ENCODE assay signal across 15 cellular contexts in genomic region chr7:73833251-73833919, GRCh38. TPM values are rescaled to one million over a fixed set of nuclear protein-coding genes. Genes with fewer than 3 reads are reported as not detected.
DNase-seq lines count a peak whose midpoint lies in the region; ATAC-seq and TF ChIP-seq lines count a peak whose summit lies in the region.
"Had no signal": no experiment of that assay in that cellular context is flagged by ENCODE, and none has a peak within 500 bp of the region (broad histone marks: within the 10 kb centered on the region; RNA-seq: fewer than 3 reads in every experiment).

No MANE protein-coding gene starts in this region.

- no peak overlapping the region for H3K4me3 Mint-ChIP-seq in activated T-helper 1 cell treated with anti-CD3 and anti-CD28 coated beads, Interleukin-12 subunit alpha, Interleukin-12 subunit beta, Interleukin-2, Interleukin-4 antibody, amounts not matched to agents 30 ng/mL and 10 ng/mL and 1 ng/mL, durations not matched to agents 14 hours and 24 hours and 36 hours
- H3K4me3 Mint-ChIP-seq in stimulated activated memory B cell treated with anti-CD40 and anti-IgM and Interleukin-4, amounts not matched to agents 10 μg/mL and 1 μg/mL and 100 μg/mL, for 72 hours = no peak overlapping the region
- H3K4me3 Mint-ChIP-seq: B cell; effector memory CD8-positive, alpha-beta T cell had no signal

- H3K9me3 Mint-ChIP-seq in activated T-helper 1 cell treated with anti-CD3 and anti-CD28 coated beads, Interleukin-12 subunit alpha, Interleukin-12 subunit beta, Interleukin-2, Interleukin-4 antibody, amounts not matched to agents 30 ng/mL and 10 ng/mL and 1 ng/mL, durations not matched to agents 14 hours and 24 hours and 36 hours = no peaks in the 10 kb centered on the region
- no peaks in the 10 kb centered on the region for H3K9me3 Mint-ChIP-seq in stimulated activated memory B cell treated with anti-CD40 and anti-IgM and Interleukin-4, amounts not matched to agents 10 μg/mL and 1 μg/mL and 100 μg/mL, for 72 hours
- H3K9me3 Mint-ChIP-seq: effector memory CD8-positive, alpha-beta T cell had no signal

- no peak overlapping the region for H3K9ac ChIP-seq in BLaER1 treated with 17β-estradiol and CSF1 and Interleukin-3, amounts not matched to agents 10 nM and 100 nM
- H3K9ac ChIP-seq in duodenal mucosa (ENCODE audit: low read depth in 1 of 2, low read length in 2 of 2) (peak overlapping the region; percentile 54 to 99), mucosa of rectum (ENCODE audit: low read depth in 1 of 2, low read length in 2 of 2) (peak overlapping the region in 1 of 2 donors; percentile 99)

- H3K27me3 ChIP-seq in BLaER1 treated with 17β-estradiol and CSF1 and Interleukin-3, amounts not matched to agents 10 nM and 100 nM = no peaks in the 10 kb centered on the region; a peak in 1 of 22 replicates
- H3K27me3 ChIP-seq in duodenal mucosa (ENCODE audit: control insufficient read depth in 1 of 2, insufficient read depth in 2 of 2, low read length in 2 of 2) (no peaks in the 10 kb centered on the region), mucosa of rectum (ENCODE audit: control insufficient read depth in 2 of 2, insufficient read depth in 2 of 2, low read length in 2 of 2) (no peaks in the 10 kb centered on the region)
- H3K27me3 ChIP-seq: adrenal gland had no signal

- peaks cover 3% of the 10 kb centered on the region for H3K27me3 Mint-ChIP-seq in activated T-helper 1 cell treated with anti-CD3 and anti-CD28 coated beads, Interleukin-12 subunit alpha, Interleukin-12 subunit beta, Interleukin-2, Interleukin-4 antibody, amounts not matched to agents 30 ng/mL and 10 ng/mL and 1 ng/mL, durations not matched to agents 14 hours and 24 hours and 36 hours (ENCODE audit: insufficient read depth)
- H3K27me3 Mint-ChIP-seq in stimulated activated memory B cell treated with anti-CD40 and anti-IgM and Interleukin-4, amounts not matched to agents 10 μg/mL and 1 μg/mL and 100 μg/mL, for 72 hours = peaks cover 19% of the 10 kb centered on the region
- H3K27me3 Mint-ChIP-seq: B cell had no signal

- no peak overlapping the region for H3K4me3 ChIP-seq in BLaER1 treated with 17β-estradiol and CSF1 and Interleukin-3, amounts not matched to agents 10 nM and 100 nM
- H3K4me3 ChIP-seq in duodenal mucosa (ENCODE audit: low read depth in 1 of 2, low read length in 2 of 2) = peak overlapping the region; percentile 90 to 92
- peak overlapping the region; percentile 89 to 92 for H3K4me3 ChIP-seq in mucosa of rectum (ENCODE audit: low read length in 2 of 2)
- H3K4me3 ChIP-seq: adrenal gland, heart left ventricle, tibial artery had no signal

- H3K4me1 ChIP-seq in BLaER1 treated with 17β-estradiol and CSF1 and Interleukin-3, amounts not matched to agents 10 nM and 100 nM = peaks cover 20 to 48% (median 39%) of the 10 kb centered on the region in 10 experiments
- peaks cover 16 to 24% of the 10 kb centered on the region in 2 donors for H3K4me1 ChIP-seq in duodenal mucosa (ENCODE audit: control insufficient read depth in 1 of 2, insufficient read depth in 2 of 2, low read length in 2 of 2)
- peaks cover 13 to 27% of the 10 kb centered on the region in 2 donors for H3K4me1 ChIP-seq in mucosa of rectum (ENCODE audit: control insufficient read depth in 2 of 2, insufficient read depth in 2 of 2, low read length in 2 of 2)

- intact Hi-C loops in activated T-helper 1 cell treated with anti-CD3 and anti-CD28 coated beads, Interleukin-12 subunit alpha, Interleukin-12 subunit beta, Interleukin-2, Interleukin-4 antibody, amounts not matched to agents 30 ng/mL and 10 ng/mL and 1 ng/mL, durations not matched to agents 14 hours and 24 hours and 36 hours (cut with micrococcal nuclease) = no loop called here

- peak overlapping the region in 1 of 11 experiments; percentile 4; a peak in 1 of 22 replicates for H3K27ac ChIP-seq in BLaER1 treated with 17β-estradiol and CSF1 and Interleukin-3, amounts not matched to agents 10 nM and 100 nM
- H3K27ac ChIP-seq in duodenal mucosa (ENCODE audit: low read depth, low read length) (peak overlapping the region; percentile 70), mucosa of rectum (ENCODE audit: low read depth in 2 of 2, low read length in 2 of 2) (peak overlapping the region; percentile 99 to 100)
- H3K27ac ChIP-seq: adrenal gland, heart left ventricle, tibial artery had no signal

- peaks cover 0 to 8% (median 5%) of the 10 kb centered on the region in 11 experiments; a peak in 9 of 22 replicates for H3K9me3 ChIP-seq in BLaER1 treated with 17β-estradiol and CSF1 and Interleukin-3, amounts not matched to agents 10 nM and 100 nM (replicated peaks in 1 of 11)
- no peaks in the 10 kb centered on the region for H3K9me3 ChIP-seq in duodenal mucosa (ENCODE audit: control insufficient read depth in 1 of 2, low read length in 2 of 2)
- H3K9me3 ChIP-seq in mucosa of rectum (ENCODE audit: control insufficient read depth in 2 of 2, low read length in 2 of 2) = no peaks in the 10 kb centered on the region
- H3K9me3 ChIP-seq: adrenal gland, heart left ventricle, tibial artery had no signal

- H3K36me3 ChIP-seq in BLaER1 treated with 17β-estradiol and CSF1 and Interleukin-3, amounts not matched to agents 10 nM and 100 nM = no peaks in the 10 kb centered on the region
- H3K36me3 ChIP-seq in duodenal mucosa (ENCODE audit: control insufficient read depth in 1 of 2, insufficient read depth in 2 of 2, low read length in 2 of 2) (peaks cover 0 to 3% of the 10 kb centered on the region in 2 donors), mucosa of rectum (ENCODE audit: control insufficient read depth in 2 of 2, insufficient read depth in 2 of 2, low read length in 2 of 2) (peaks cover 7 to 8% of the 10 kb centered on the region in 2 donors)
- H3K36me3 ChIP-seq: adrenal gland, heart left ventricle, tibial artery had no signal

- peak; percentile 29; the same call in 1 of the 2 replicates for TF ChIP-seq EP300 in Ishikawa (IDR thresholded peaks at IDR 0.05; ENCODE audit: borderline replicate concordance)

- DNase-seq in activated T-helper 1 cell treated with anti-CD3 and anti-CD28 coated beads, Interleukin-12 subunit alpha, Interleukin-12 subunit beta, Interleukin-2, Interleukin-4 antibody, amounts not matched to agents 30 ng/mL and 10 ng/mL and 1 ng/mL, durations not matched to agents 14 hours and 24 hours and 36 hours (ENCODE audit: low spot score) = no peak
- no peak for DNase-seq in HCEC 1CT
- DNase-seq in stimulated activated naive CD4-positive, alpha-beta T cell (lab: John Stamatoyannopoulos, UW) = no peak
- DNase-seq: effector memory CD8-positive, alpha-beta T cell; NCI-H2029; tibial artery had no signal

- H3K4me1 Mint-ChIP-seq in activated T-helper 1 cell treated with anti-CD3 and anti-CD28 coated beads, Interleukin-12 subunit alpha, Interleukin-12 subunit beta, Interleukin-2, Interleukin-4 antibody, amounts not matched to agents 30 ng/mL and 10 ng/mL and 1 ng/mL, durations not matched to agents 14 hours and 24 hours and 36 hours (ENCODE audit: low read depth) = no peaks in the 10 kb centered on the region
- peaks cover 8% of the 10 kb centered on the region for H3K4me1 Mint-ChIP-seq in stimulated activated memory B cell treated with anti-CD40 and anti-IgM and Interleukin-4, amounts not matched to agents 10 μg/mL and 1 μg/mL and 100 μg/mL, for 72 hours

- peaks cover 0 to 8% (median 0%) of the 10 kb centered on the region in 11 experiments; a peak in 1 of 22 replicates for H4K20me1 ChIP-seq in BLaER1 treated with 17β-estradiol and CSF1 and Interleukin-3, amounts not matched to agents 10 nM and 100 nM

- TF ChIP-seq RAD21 in Ishikawa (IDR thresholded peaks at IDR 0.05; ENCODE audit: low read depth) = no peak; the same call in 1 of the 2 replicates

- H3K27ac Mint-ChIP-seq in activated T-helper 1 cell treated with anti-CD3 and anti-CD28 coated beads, Interleukin-12 subunit alpha, Interleukin-12 subunit beta, Interleukin-2, Interleukin-4 antibody, amounts not matched to agents 30 ng/mL and 10 ng/mL and 1 ng/mL, durations not matched to agents 14 hours and 24 hours and 36 hours = no peak overlapping the region
- no peak overlapping the region for H3K27ac Mint-ChIP-seq in stimulated activated memory B cell treated with anti-CD40 and anti-IgM and Interleukin-4, amounts not matched to agents 10 μg/mL and 1 μg/mL and 100 μg/mL, for 72 hours
- H3K27ac Mint-ChIP-seq: B cell; effector memory CD8-positive, alpha-beta T cell had no signal

- H3K36me3 Mint-ChIP-seq in activated T-helper 1 cell treated with anti-CD3 and anti-CD28 coated beads, Interleukin-12 subunit alpha, Interleukin-12 subunit beta, Interleukin-2, Interleukin-4 antibody, amounts not matched to agents 30 ng/mL and 10 ng/mL and 1 ng/mL, durations not matched to agents 14 hours and 24 hours and 36 hours (ENCODE audit: low read depth) = no peaks in the 10 kb centered on the region
- H3K36me3 Mint-ChIP-seq in stimulated activated memory B cell treated with anti-CD40 and anti-IgM and Interleukin-4, amounts not matched to agents 10 μg/mL and 1 μg/mL and 100 μg/mL, for 72 hours = no peaks in the 10 kb centered on the region

- H3K4me2 ChIP-seq in BLaER1 treated with 17β-estradiol and CSF1 and Interleukin-3, amounts not matched to agents 10 nM and 100 nM = peak overlapping the region in 6 of 11 experiments; percentile 6 to 78 (median 72); a peak in 10 of 22 replicates

- ATAC-seq in stimulated activated memory B cell treated with anti-CD40 and anti-IgM and Interleukin-4, amounts not matched to agents 10 μg/mL and 1 μg/mL and 100 μg/mL, for 72 hours = no peak
- ATAC-seq: effector memory CD8-positive, alpha-beta T cell; heart left ventricle had no signal

RNA-seq across cellular contexts. Expression of gene CLDN4, which starts 2.6 kb away (rescaled TPM):
- total RNA-seq in activated T-helper 1 cell treated with anti-CD3 and anti-CD28 coated beads, Interleukin-12 subunit alpha, Interleukin-12 subunit beta, Interleukin-2, Interleukin-4 antibody, amounts not matched to agents 30 ng/mL and 10 ng/mL and 1 ng/mL, durations not matched to agents 14 hours and 24 hours and 36 hours = not detected in 2 replicates
- total RNA-seq: B cell had no signal

RNA-seq across cellular contexts. Expression of gene METTL27, which starts 8.9 kb away (rescaled TPM):
- 1.2 and 1.8 TPM in 2 replicates for total RNA-seq in activated T-helper 1 cell treated with anti-CD3 and anti-CD28 coated beads, Interleukin-12 subunit alpha, Interleukin-12 subunit beta, Interleukin-2, Interleukin-4 antibody, amounts not matched to agents 30 ng/mL and 10 ng/mL and 1 ng/mL, durations not matched to agents 14 hours and 24 hours and 36 hours
- total RNA-seq: mononuclear cell had no signal

RNA-seq across cellular contexts. Expression of gene TMEM270, which starts 27.6 kb away (rescaled TPM):
- total RNA-seq in activated T-helper 1 cell treated with anti-CD3 and anti-CD28 coated beads, Interleukin-12 subunit alpha, Interleukin-12 subunit beta, Interleukin-2, Interleukin-4 antibody, amounts not matched to agents 30 ng/mL and 10 ng/mL and 1 ng/mL, durations not matched to agents 14 hours and 24 hours and 36 hours = not detected in 2 replicates
- total RNA-seq: adrenal gland, B cell, heart left ventricle, mononuclear cell had no signal

Comparison
In these comparisons a context has a peak if more than half of its experiments do, and no peak if none do; other contexts are left out.
1. H3K4me3 ChIP-seq: peak in duodenal mucosa (2 of 2) and mucosa of rectum (2 of 2); none in BLaER1 treated with 17β-estradiol and CSF1 and Interleukin-3, amounts not matched to agents 10 nM and 100 nM (0 of 10).
2. H3K9ac ChIP-seq: peak in duodenal mucosa (2 of 2); none in BLaER1 treated with 17β-estradiol and CSF1 and Interleukin-3, amounts not matched to agents 10 nM and 100 nM (0 of 11).